ENCODE assay signal across 28 cellular contexts in the genomic region with DNA sequence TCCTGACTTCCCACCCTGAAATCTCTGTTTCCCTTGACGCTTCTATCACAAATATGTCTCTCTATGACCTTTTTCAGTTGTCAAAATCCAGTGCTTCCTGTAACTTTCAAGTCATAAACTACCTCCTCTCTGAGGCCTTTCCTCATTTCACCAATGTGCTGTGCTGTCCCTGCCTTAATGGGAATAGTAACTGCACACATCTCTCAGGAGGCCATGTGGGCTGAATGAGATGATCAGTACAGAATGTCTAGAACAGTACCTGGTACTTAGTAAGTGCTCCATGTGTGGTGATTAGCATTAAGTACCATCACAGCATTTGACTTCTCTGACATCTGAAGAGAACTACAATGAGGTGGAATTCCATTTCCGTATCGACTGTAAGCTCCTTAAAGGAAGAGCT.
"Had no signal": no experiment of that assay in that cellular context is flagged by ENCODE, and none has a peak within 500 bp of the region (broad histone marks: within the 10 kb centered on the region; RNA-seq: fewer than 3 reads in every experiment).

No MANE protein-coding gene starts in this region.

- H3K4me3 Mint-ChIP-seq: activated CD4-positive, alpha-beta memory T cell treated with anti-CD3 and anti-CD28 coated beads for 36 hours; activated CD4-positive, alpha-beta T cell treated with anti-CD3 and anti-CD28 coated beads for 36 hours; activated CD4-positive, alpha-beta T cell treated with anti-CD3 and anti-CD28 coated beads, Interleukin-2, amount 10 ng/mL, durations not matched to agents 24 days and 14 days; activated CD8-positive, alpha-beta memory T cell treated with anti-CD3 and anti-CD28 coated beads, Interleukin-2, amount 10 ng/mL, durations not matched to agents 7 days and 5 days; activated CD8-positive, alpha-beta T cell treated with anti-CD3 and anti-CD28 coated beads, Interleukin-2, amount 10 ng/mL, durations not matched to agents 7 days and 5 days; activated naive CD4-positive, alpha-beta T cell treated with anti-CD3 and anti-CD28 coated beads, Interleukin-2, amount 10 ng/mL, durations not matched to agents 7 days and 5 days; activated naive CD8-positive, alpha-beta T cell treated with anti-CD3 and anti-CD28 coated beads, Interleukin-2, amount 10 ng/mL, durations not matched to agents 7 days and 5 days; activated T-cell treated with anti-CD3 and anti-CD28 coated beads, Interleukin-2, amount 50 U/mL, for 72 hours; central memory CD8-positive, alpha-beta T cell; dendritic cell treated with granulocyte-macrophage colony-stimulating factor and Interleukin-4, amounts not matched to agents 40 ng/mL and 50 ng/mL, for 4 days; endodermal cell; T-helper 2 cell treated with Interferon-gamma antibody and Interleukin-4, amounts not matched to agents 5 μg/mL and 100 μg/mL, for 36 hours had no signal

- H3K4me1 Mint-ChIP-seq: activated CD4-positive, alpha-beta T cell treated with anti-CD3 and anti-CD28 coated beads, Interleukin-2, amount 10 ng/mL, durations not matched to agents 24 days and 14 days; activated CD8-positive, alpha-beta memory T cell treated with anti-CD3 and anti-CD28 coated beads, Interleukin-2, amount 10 ng/mL, durations not matched to agents 7 days and 5 days; activated naive CD4-positive, alpha-beta T cell treated with anti-CD3 and anti-CD28 coated beads, Interleukin-2, amount 10 ng/mL, durations not matched to agents 7 days and 5 days; activated naive CD8-positive, alpha-beta T cell treated with anti-CD3 and anti-CD28 coated beads, Interleukin-2, amount 10 ng/mL, durations not matched to agents 7 days and 5 days; central memory CD8-positive, alpha-beta T cell had no signal

- H3K36me3 Mint-ChIP-seq: activated CD4-positive, alpha-beta memory T cell treated with anti-CD3 and anti-CD28 coated beads for 36 hours; activated CD8-positive, alpha-beta memory T cell treated with anti-CD3 and anti-CD28 coated beads, Interleukin-2, amount 10 ng/mL, durations not matched to agents 7 days and 5 days; activated naive CD4-positive, alpha-beta T cell treated with anti-CD3 and anti-CD28 coated beads, Interleukin-2, amount 10 ng/mL, durations not matched to agents 7 days and 5 days; activated naive CD8-positive, alpha-beta T cell treated with anti-CD3 and anti-CD28 coated beads, Interleukin-2, amount 10 ng/mL, durations not matched to agents 7 days and 5 days had no signal

- DNase-seq: activated CD4-positive, alpha-beta memory T cell treated with anti-CD3 and anti-CD28 coated beads for 36 hours; activated CD4-positive, alpha-beta T cell treated with anti-CD3 and anti-CD28 coated beads for 36 hours; activated CD4-positive, alpha-beta T cell treated with anti-CD3 and anti-CD28 coated beads, Interleukin-2, amount 10 ng/mL, durations not matched to agents 24 days and 14 days; activated CD4-positive, CD25-positive, alpha-beta regulatory T cell; activated CD4-positive, CD25-positive, alpha-beta regulatory T cell treated with anti-CD3 and anti-CD28 coated beads, Interleukin-2, amount 50 U/mL, for 72 hours; activated CD8-positive, alpha-beta memory T cell treated with anti-CD3 and anti-CD28 coated beads, Interleukin-2, amount 10 ng/mL, durations not matched to agents 7 days and 5 days; activated CD8-positive, alpha-beta memory T cell treated with anti-CD3 and anti-CD28 coated beads, Interleukin-2, amount 50 U/mL, for 4 hours; activated CD8-positive, alpha-beta T cell treated with anti-CD3 and anti-CD28 coated beads, Interleukin-2, amount 10 ng/mL, durations not matched to agents 7 days and 5 days; activated gamma-delta T cell; activated naive CD4-positive, alpha-beta T cell; activated naive CD4-positive, alpha-beta T cell treated with anti-CD3 and anti-CD28 coated beads, Interleukin-2, amount 10 ng/mL, durations not matched to agents 7 days and 5 days; activated naive CD8-positive, alpha-beta T cell treated with anti-CD3 and anti-CD28 coated beads, Interleukin-2, amount 10 ng/mL, durations not matched to agents 7 days and 5 days; activated T-cell treated with anti-CD3 and anti-CD28 coated beads, Interleukin-2, amount 50 U/mL, for 1 hour; activated T-cell treated with anti-CD3 and anti-CD28 coated beads, Interleukin-2, amount 50 U/mL, for 72 hours; dorsolateral prefrontal cortex; effector memory CD4-positive, alpha-beta T cell; endodermal cell; T1000 had no signal

- H3K27me3 Mint-ChIP-seq: activated CD4-positive, alpha-beta memory T cell treated with anti-CD3 and anti-CD28 coated beads for 36 hours; activated CD4-positive, alpha-beta T cell treated with anti-CD3 and anti-CD28 coated beads, Interleukin-2, amount 10 ng/mL, durations not matched to agents 24 days and 14 days had no signal

- H3K27ac Mint-ChIP-seq: activated CD4-positive, alpha-beta memory T cell treated with anti-CD3 and anti-CD28 coated beads for 36 hours; activated CD4-positive, alpha-beta T cell treated with anti-CD3 and anti-CD28 coated beads for 36 hours; activated CD4-positive, alpha-beta T cell treated with anti-CD3 and anti-CD28 coated beads, Interleukin-2, amount 10 ng/mL, durations not matched to agents 24 days and 14 days; activated CD8-positive, alpha-beta memory T cell treated with anti-CD3 and anti-CD28 coated beads, Interleukin-2, amount 10 ng/mL, durations not matched to agents 7 days and 5 days; activated CD8-positive, alpha-beta T cell treated with anti-CD3 and anti-CD28 coated beads, Interleukin-2, amount 10 ng/mL, durations not matched to agents 7 days and 5 days; activated naive CD4-positive, alpha-beta T cell treated with anti-CD3 and anti-CD28 coated beads, Interleukin-2, amount 10 ng/mL, durations not matched to agents 7 days and 5 days; activated naive CD4-positive, alpha-beta T cell treated with anti-CD3 and anti-CD28 coated beads, Interleukin-2, amount 50 U/mL, for 72 hours; activated naive CD8-positive, alpha-beta T cell treated with anti-CD3 and anti-CD28 coated beads, Interleukin-2, amount 10 ng/mL, durations not matched to agents 7 days and 5 days; activated T-cell treated with anti-CD3 and anti-CD28 coated beads, Interleukin-2, amount 50 U/mL, for 72 hours; dendritic cell treated with granulocyte-macrophage colony-stimulating factor and Interleukin-4, amounts not matched to agents 40 ng/mL and 50 ng/mL, for 4 days; endodermal cell; T-helper 2 cell treated with Interferon-gamma antibody and Interleukin-4, amounts not matched to agents 5 μg/mL and 100 μg/mL, for 36 hours had no signal

- H3K36me3 ChIP-seq: brain microvascular endothelial cell had no signal

- H3K27me3 ChIP-seq: brain microvascular endothelial cell, dorsolateral prefrontal cortex had no signal

- H3K4me3 ChIP-seq: coronary artery, dorsolateral prefrontal cortex had no signal

- ATAC-seq: activated CD4-positive, alpha-beta T cell treated with anti-CD3 and anti-CD28 coated beads for 36 hours; activated CD8-positive, alpha-beta memory T cell treated with anti-CD3 and anti-CD28 coated beads, Interleukin-2, amount 10 ng/mL, durations not matched to agents 7 days and 5 days; activated CD8-positive, alpha-beta T cell treated with anti-CD3 and anti-CD28 coated beads, Interleukin-2, amount 10 ng/mL, durations not matched to agents 7 days and 5 days; activated naive CD4-positive, alpha-beta T cell treated with anti-CD3 and anti-CD28 coated beads, Interleukin-2, amount 50 U/mL, for 72 hours; activated T-cell treated with anti-CD3 and anti-CD28 coated beads, Interleukin-2, amount 50 U/mL, for 72 hours; esophagus mucosa had no signal

- H3K27ac ChIP-seq: brain microvascular endothelial cell, coronary artery, dorsolateral prefrontal cortex had no signal

- FAIRE-seq: astrocyte, bronchial epithelial cell, frontal cortex had no signal

- H3K9me3 Mint-ChIP-seq: activated CD4-positive, alpha-beta memory T cell treated with anti-CD3 and anti-CD28 coated beads for 36 hours; activated CD4-positive, alpha-beta T cell treated with anti-CD3 and anti-CD28 coated beads, Interleukin-2, amount 10 ng/mL, durations not matched to agents 24 days and 14 days; activated naive CD4-positive, alpha-beta T cell treated with anti-CD3 and anti-CD28 coated beads, Interleukin-2, amount 10 ng/mL, durations not matched to agents 7 days and 5 days; activated naive CD4-positive, alpha-beta T cell treated with anti-CD3 and anti-CD28 coated beads, Interleukin-2, amount 50 U/mL, for 72 hours; activated naive CD8-positive, alpha-beta T cell treated with anti-CD3 and anti-CD28 coated beads, Interleukin-2, amount 10 ng/mL, durations not matched to agents 7 days and 5 days; activated T-cell treated with anti-CD3 and anti-CD28 coated beads, Interleukin-2, amount 50 U/mL, for 72 hours; central memory CD8-positive, alpha-beta T cell; dendritic cell treated with granulocyte-macrophage colony-stimulating factor and Interleukin-4, amounts not matched to agents 40 ng/mL and 50 ng/mL, for 4 days; endodermal cell; T-helper 2 cell treated with Interferon-gamma antibody and Interleukin-4, amounts not matched to agents 5 μg/mL and 100 μg/mL, for 36 hours had no signal
